2 cellular contexts compared by ENCODE assay signal in the genomic region with DNA sequence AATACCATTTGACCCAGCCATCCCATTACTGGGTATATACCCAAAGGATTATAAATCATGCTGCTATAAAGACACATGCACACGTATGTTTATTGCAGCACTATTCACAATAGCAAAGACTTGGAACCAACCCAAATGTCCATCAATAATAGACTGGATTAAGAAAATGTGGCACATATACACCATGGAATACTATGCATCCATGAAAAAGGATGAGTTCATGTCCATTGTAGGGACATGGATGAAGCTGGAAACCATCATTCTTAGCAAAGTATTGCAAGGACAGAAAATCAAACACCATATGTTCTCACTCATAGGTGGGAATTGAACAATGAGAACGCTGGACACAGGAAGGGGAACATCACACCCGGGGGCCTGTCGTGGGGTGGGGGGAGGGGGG. TPM values are rescaled to one million over a fixed set of nuclear protein-coding genes. Genes with fewer than 3 reads are reported as not detected.
DNase-seq lines count a peak whose midpoint lies in the region; ATAC-seq, FAIRE-seq and TF ChIP-seq lines count a peak whose summit lies in the region.
"Not testable (repeated sequence)": the region's sequence is repeated elsewhere in the genome, so short reads cannot be mapped to it uniquely, and the experiment has no call there.

No MANE protein-coding gene starts in this region.

- H3K9ac ChIP-seq in K562 (ENCODE audit: insufficient read depth in 1 of 2, low read depth in 2 of 2, low read length in 2 of 2): not testable (repeated sequence)

- not testable (repeated sequence) for H3K79me2 ChIP-seq in K562 (ENCODE audit: control insufficient read depth, insufficient read depth, low read length)

- ATAC-seq in K562: not testable (repeated sequence)

- H3K36me3 ChIP-seq in HEK293 (ENCODE audit: control insufficient read depth in 2 of 2, insufficient read depth in 1 of 2, low read length in 2 of 2); K562 (ENCODE audit: control insufficient read depth, insufficient read depth, low read length): not testable (repeated sequence)

- not testable (repeated sequence) for H3K9me1 ChIP-seq in K562 (ENCODE audit: control insufficient read depth, insufficient read depth, low read length)

- H4K20me1 ChIP-seq in K562 (replicated peaks; ENCODE audit: control insufficient read depth, insufficient read depth, low read length): not testable (repeated sequence)

- H3K9me3 ChIP-seq in HEK293 (ENCODE audit: control insufficient read depth, insufficient read depth, low read depth, low read length); K562 (replicated peaks; ENCODE audit: control insufficient read depth, insufficient read depth, low read depth, low read length): not testable (repeated sequence)

- not testable (repeated sequence) for H2AFZ ChIP-seq in K562 (ENCODE audit: low read depth, low read length)

- not testable (repeated sequence) for H3K4me3 ChIP-seq in HEK293 (ENCODE audit: low read depth, low read length); K562

- whole genome bisulfite sequencing in K562 (ENCODE audit: insufficient coverage, low coverage, missing lambda C conversion rate): 0% methylated on average over 2 of the region's 4 CpGs

- CTCF ChIA-PET in HEK293 (lab: Yijun Ruan, JAX); K562 (lab: Yijun Ruan, JAX; ENCODE audit: low intra/inter-chr PET ratio): not testable (repeated sequence)

- not testable (repeated sequence) for H3K27me3 ChIP-seq in K562 (ENCODE audit: control insufficient read depth in 2 of 2, insufficient read depth in 2 of 2, low read length in 2 of 2)

- intact Hi-C loops in K562 (cut with micrococcal nuclease): not testable (repeated sequence)

- H3K4me1 ChIP-seq in HEK293 (ENCODE audit: control insufficient read depth, insufficient read depth, low read length); K562 (replicated peaks in 1 of 2; ENCODE audit: control insufficient read depth in 2 of 2, insufficient read depth in 2 of 2, low read length in 2 of 2): not testable (repeated sequence)

- not testable (repeated sequence) for DNase-seq in K562 (ENCODE audit: extremely low read depth in 1 of 4, low spot score in 3 of 4)

- TF ChIP-seq POLR2A in K562 (conservative IDR thresholded peaks at IDR 0.05): not testable (repeated sequence)

- not testable (repeated sequence) for TF ChIP-seq EP300 in K562 (IDR thresholded peaks at IDR 0.05; ENCODE audit: low read length)

- BruUV-seq in K562 (replicated peaks; lab: Mats Ljungman, UMichigan): not testable (repeated sequence)

- not testable (repeated sequence) for FAIRE-seq in K562 (lab: Jason Lieb, UNC)

- TF ChIP-seq CTCF in HEK293 (tag by site-specific recombination; IDR thresholded peaks at IDR 0.05); K562 (IDR thresholded peaks at IDR 0.05 in 2 of 3, conservative IDR thresholded peaks at IDR 0.05 in 1 of 3; ENCODE audit: insufficient read depth in 2 of 3, low read depth in 1 of 3, low read length in 3 of 3): not testable (repeated sequence)

- not testable (repeated sequence) for H3K27ac ChIP-seq in HEK293 (ENCODE audit: extremely low read depth, low read depth, low read length); K562 (ENCODE audit: extremely low read depth, low read depth, low read length)

- TF ChIP-seq RAD21 in K562 (CRISPR knock-in tag; conservative IDR thresholded peaks at IDR 0.05 in 1 of 2, IDR thresholded peaks at IDR 0.05 in 1 of 2): not testable (repeated sequence)

- POLR2A ChIA-PET in HEK293 (lab: Yijun Ruan, JAX); K562 (lab: Yijun Ruan, JAX): not testable (repeated sequence)

- in situ Hi-C loops in K562 (cut with MboI): not testable (repeated sequence)

- not testable (repeated sequence) for H3K4me2 ChIP-seq in K562 (ENCODE audit: insufficient read depth, low read length)

TF ChIP-seq in HEK293, 187 proteins besides CTCF, POLR2A, EP300 and RAD21:
- peak; percentile 52 for TF ChIP-seq ZNF146 (tag by site-specific recombination; IDR thresholded peaks at IDR 0.05)
TF ChIP-seq in HEK293: peak in this region for 1; not testable (repeated sequence) for 186.

TF ChIP-seq in K562, 482 proteins besides CTCF, POLR2A, EP300 and RAD21:
- peak; percentile 53 for TF ChIP-seq ZNF146 (CRISPR knock-in tag; IDR thresholded peaks at IDR 0.05; ENCODE audit: unreplicated experiment)

RNA-seq across cellular contexts. Expression of gene ZNF133, which starts 39.8 kb away (rescaled TPM):
- 12.9 and 15.4 TPM in 2 replicates for total RNA-seq in K562 (2011; cell fraction: chromatin; rRNA removed; ENCODE audit: low replicate concordance)
- total RNA-seq in K562 (2011; cell fraction: nucleolus; rRNA removed): 7.0 and 9.7 TPM in 2 replicates
- 6.6 and 9.9 TPM in 2 replicates for total RNA-seq in K562 (2011; cell fraction: nucleoplasm; rRNA removed)
- 4.4 TPM in 2 replicates for total RNA-seq in K562 (2014; rRNA removed)
- 4.9 and 5.2 TPM in 2 replicates for total RNA-seq in K562 (2014; rRNA removed; fragmentation: Illumina TruSeq; extraction: Trizol)
- total RNA-seq in K562 (2015; rRNA removed; fragmentation: Illumina TruSeq; extraction: Trizol): 3.8 and 5.7 TPM in 2 replicates
- 3.7 and 5.1 TPM in 2 replicates for total RNA-seq in K562 (2021)
- polyA plus RNA-seq in K562 (2011; rRNA removed): 6.5 and 7.1 TPM in 2 replicates
- 6.0 and 6.3 TPM in 2 replicates for polyA plus RNA-seq in K562 (2011; cell fraction: cytosol; rRNA removed)
- 21.9 and 28.6 TPM in 2 replicates for polyA plus RNA-seq in K562 (2011; cell fraction: nucleus; rRNA removed)
- 3.4 and 5.5 TPM in 2 replicates for polyA plus RNA-seq in K562 (2012)
- 4.1 and 5.1 TPM in 2 replicates for polyA plus RNA-seq in K562 (2014; fragmentation: Illumina TruSeq; extraction: Trizol)
- 1 to 10 TPM; 1.1 to 3.5 TPM for polyA plus RNA-seq in K562 (2014; fragmentation: Nextera tagmentation; extraction: Ambion mirVana)
- polyA plus RNA-seq in K562 (2014; rRNA removed): 3.3 and 3.4 TPM in 2 replicates
- polyA minus RNA-seq in K562 (2011; rRNA and poly(A)+ RNA removed): 9.4 and 10.3 TPM in 2 replicates
- 1.6 and 3.1 TPM in 2 replicates for polyA minus RNA-seq in K562 (2011; cell fraction: cytosol; rRNA and poly(A)+ RNA removed)
- polyA minus RNA-seq in K562 (2011; cell fraction: nucleus; rRNA and poly(A)+ RNA removed): 8.2 and 10.1 TPM in 2 replicates
